23 cellular contexts compared by ENCODE assay signal in genomic region chr4:7924163-7924562, GRCh38. TPM values are rescaled to one million over a fixed set of nuclear protein-coding genes. Genes with fewer than 3 reads are reported as not detected.
A peak's percentile ranks its signal among the peaks of the same experiment; 100 is the strongest.
DNase-seq lines count a peak whose midpoint lies in the region; TF ChIP-seq lines count a peak whose summit lies in the region.
"Had no signal": no experiment of that assay in that cellular context is flagged by ENCODE, and none has a peak within 500 bp of the region (broad histone marks: within the 10 kb centered on the region; RNA-seq: fewer than 3 reads in every experiment).

No MANE protein-coding gene starts in this region.

- H3K27me3 Mint-ChIP-seq in osteocyte (ENCODE audit: unreplicated experiment): no peaks in the 10 kb centered on the region
- H3K27me3 Mint-ChIP-seq: activated CD4-positive, alpha-beta T cell treated with anti-CD3 and anti-CD28 coated beads, Interleukin-2, amount 10 ng/mL, durations not matched to agents 24 days and 14 days; activated CD8-positive, alpha-beta memory T cell treated with anti-CD3 and anti-CD28 coated beads, Interleukin-2, amount 10 ng/mL, durations not matched to agents 7 days and 5 days; naive thymus-derived CD4-positive, alpha-beta T cell had no signal

- no peaks in the 10 kb centered on the region for H3K27me3 ChIP-seq in SJCRH30
- no peaks in the 10 kb centered on the region for H3K27me3 ChIP-seq in esophagus muscularis mucosa
- no peaks in the 10 kb centered on the region for H3K27me3 ChIP-seq in smooth muscle cell (ENCODE audit: low read depth)
- H3K27me3 ChIP-seq: upper lobe of left lung had no signal

- TF ChIP-seq POLR2A in esophagus muscularis mucosa (IDR thresholded peaks at IDR 0.05; ENCODE audit: low read depth): no peak

- WGBS in esophagus muscularis mucosa: 31% methylated on average over 7 of the region's 7 CpGs
- 67% methylated on average over 7 of the region's 7 CpGs for WGBS in smooth muscle cell (ENCODE audit: low lambda C conversion rate)

- H3K36me3 Mint-ChIP-seq in osteocyte (ENCODE audit: unreplicated experiment): no peaks in the 10 kb centered on the region
- H3K36me3 Mint-ChIP-seq: IgD-negative memory B cell had no signal

- H3K9ac ChIP-seq in smooth muscle cell (ENCODE audit: low read depth): no peak overlapping the region

- H3K27ac ChIP-seq in SJCRH30 (peak overlapping the region; percentile 60), esophagus muscularis mucosa (replicated peaks in 1 of 4) (peak overlapping the region; percentile 46 to 68 (median 52)), smooth muscle cell (ENCODE audit: low read depth) (no peak overlapping the region)
- H3K27ac ChIP-seq: 22Rv1, upper lobe of left lung had no signal

- no peak overlapping the region for H3K4me2 ChIP-seq in smooth muscle cell

- H3K9me3 ChIP-seq in SJCRH30 (replicated peaks) (no peaks in the 10 kb centered on the region), esophagus muscularis mucosa (no peaks in the 10 kb centered on the region), smooth muscle cell (replicated peaks; ENCODE audit: low read depth) (no peaks in the 10 kb centered on the region)
- H3K9me3 ChIP-seq: upper lobe of left lung had no signal

- no peak overlapping the region for H2AFZ ChIP-seq in smooth muscle cell (ENCODE audit: low read depth)

- peak overlapping the region; percentile 75 for H3K27ac Mint-ChIP-seq in osteocyte (ENCODE audit: unreplicated experiment)
- H3K27ac Mint-ChIP-seq: activated CD4-positive, alpha-beta T cell treated with anti-CD3 and anti-CD28 coated beads, Interleukin-2, amount 10 ng/mL, durations not matched to agents 24 days and 14 days; activated CD8-positive, alpha-beta memory T cell treated with anti-CD3 and anti-CD28 coated beads, Interleukin-2, amount 10 ng/mL, durations not matched to agents 7 days and 5 days; IgD-negative memory B cell had no signal

- H3K4me1 ChIP-seq in SJCRH30 (peaks cover 19% of the 10 kb centered on the region), esophagus muscularis mucosa (peaks cover 0 to 77% (median 53%) of the 10 kb centered on the region in 4 donors), smooth muscle cell (ENCODE audit: low read depth) (no peaks in the 10 kb centered on the region)

- H3F3A ChIP-seq in smooth muscle cell (ENCODE audit: low read depth): no peaks in the 10 kb centered on the region

- no peak for TF ChIP-seq EP300 in esophagus muscularis mucosa (IDR thresholded peaks at IDR 0.05)

- H3K4me3 Mint-ChIP-seq in osteocyte (ENCODE audit: unreplicated experiment): no peak overlapping the region
- H3K4me3 Mint-ChIP-seq: activated CD4-positive, alpha-beta T cell treated with anti-CD3 and anti-CD28 coated beads, Interleukin-2, amount 10 ng/mL, durations not matched to agents 24 days and 14 days; activated CD8-positive, alpha-beta memory T cell treated with anti-CD3 and anti-CD28 coated beads, Interleukin-2, amount 10 ng/mL, durations not matched to agents 7 days and 5 days; CD8-positive, alpha-beta memory T cell; IgD-negative memory B cell had no signal

- H3K9me3 Mint-ChIP-seq in osteocyte (ENCODE audit: unreplicated experiment): no peaks in the 10 kb centered on the region
- H3K9me3 Mint-ChIP-seq: activated CD4-positive, alpha-beta T cell treated with anti-CD3 and anti-CD28 coated beads, Interleukin-2, amount 10 ng/mL, durations not matched to agents 24 days and 14 days; IgD-negative memory B cell had no signal

- H3K4me3 ChIP-seq in SJCRH30: peak overlapping the region; percentile 2
- H3K4me3 ChIP-seq in esophagus muscularis mucosa: no peak overlapping the region
- H3K4me3 ChIP-seq in smooth muscle cell: no peak overlapping the region
- H3K4me3 ChIP-seq: upper lobe of left lung had no signal

- H3K36me3 ChIP-seq in SJCRH30 (no peaks in the 10 kb centered on the region), esophagus muscularis mucosa (no peaks in the 10 kb centered on the region), smooth muscle cell (ENCODE audit: low read depth) (no peaks in the 10 kb centered on the region)
- H3K36me3 ChIP-seq: upper lobe of left lung had no signal

- H4K20me1 ChIP-seq in smooth muscle cell (ENCODE audit: low read depth): peaks cover 93% of the 10 kb centered on the region

- peak; percentile 34 for DNase-seq in DMS53 (lab: John Stamatoyannopoulos, UW)
- DNase-seq in DMS53 treated with DMSO at 0.1 percent for 48 hours (lab: John Stamatoyannopoulos, UW; ENCODE audit: unreplicated experiment): no peak
- peak; percentile 36 to 55 for DNase-seq in SJCRH30
- no peak for DNase-seq in esophagus muscularis mucosa (ENCODE audit: extremely low spot score)
- DNase-seq in osteocyte (ENCODE audit: extremely low spot score, unreplicated experiment): no peak
- no peak for DNase-seq in stimulated activated naive CD4-positive, alpha-beta T cell (lab: John Stamatoyannopoulos, UW)
- no peak for DNase-seq in smooth muscle cell (lab: John Stamatoyannopoulos, UW; ENCODE audit: unreplicated experiment)
- DNase-seq in AG20443 (ENCODE audit: low spot score): no peak
- DNase-seq: activated CD4-positive, alpha-beta T cell treated with anti-CD3 and anti-CD28 coated beads, Interleukin-2, amount 10 ng/mL, durations not matched to agents 24 days and 14 days; activated CD8-positive, alpha-beta memory T cell treated with anti-CD3 and anti-CD28 coated beads, Interleukin-2, amount 10 ng/mL, durations not matched to agents 7 days and 5 days; activated naive CD4-positive, alpha-beta T cell treated with anti-CD3 and anti-CD28 coated beads, Interleukin-2, amount 50 U/mL, for 16 hours; AML-193; anterior cingulate cortex; CD8-positive, alpha-beta memory T cell; DND-41; effector memory CD4-positive, alpha-beta T cell; GOT3; mammary epithelial cell; naive thymus-derived CD4-positive, alpha-beta T cell; SHP77 treated with DMSO at 0.1 percent for 48 hours; upper lobe of left lung had no signal

- intact Hi-C loops in esophagus muscularis mucosa (cut with DNase I): no loop called here

- peaks cover 32% of the 10 kb centered on the region for H3K4me1 Mint-ChIP-seq in osteocyte (ENCODE audit: unreplicated experiment)
- H3K4me1 Mint-ChIP-seq: activated CD8-positive, alpha-beta memory T cell treated with anti-CD3 and anti-CD28 coated beads, Interleukin-2, amount 10 ng/mL, durations not matched to agents 7 days and 5 days; IgD-negative memory B cell had no signal

- H3K79me2 ChIP-seq in smooth muscle cell (ENCODE audit: low read depth): peaks cover 97% of the 10 kb centered on the region

- TF ChIP-seq CTCF in esophagus muscularis mucosa (IDR thresholded peaks at IDR 0.05) (no peak), osteocyte (IDR thresholded peaks at IDR 0.05) (no peak), smooth muscle cell (IDR thresholded peaks at IDR 0.05; ENCODE audit: borderline replicate concordance, insufficient read depth, poor library complexity, severe bottlenecking) (no peak)

RNA-seq across cellular contexts. Expression of gene AFAP1, which starts 15.5 kb away (rescaled TPM):
- 12.3 and 13.9 TPM in 2 replicates for total RNA-seq in SJCRH30 (2014; rRNA removed; shearing (Covaris generic))
- total RNA-seq in esophagus muscularis mucosa (10 to 100 TPM; 37.8 to 71.3 (median 50.9) TPM), osteocyte (64.9 and 66.9 TPM in 2 replicates), smooth muscle cell (17.9 and 24.8 TPM in 2 replicates)
- 12.6 and 15.8 TPM in 2 replicates for polyA plus RNA-seq in smooth muscle cell

Comparison
In these comparisons a context has a peak if more than half of its experiments do, and no peak if none do; other contexts are left out.
1. DNase-seq: peak in DMS53 (single experiment) and SJCRH30 (2 of 2); none in DMS53 treated with DMSO at 0.1 percent for 48 hours (single experiment), esophagus muscularis mucosa (single experiment), osteocyte (single experiment), stimulated activated naive CD4-positive, alpha-beta T cell (0 of 6), smooth muscle cell (single experiment) and AG20443 (single experiment).